9 cellular contexts compared by ENCODE assay signal in genomic region chr15:27894645-27895044, GRCh38.
"Had no signal": no experiment of that assay in that cellular context is flagged by ENCODE, and none has a peak within 500 bp of the region (broad histone marks: within the 10 kb centered on the region; RNA-seq: fewer than 3 reads in every experiment).

No MANE protein-coding gene starts in this region.

- H3K27ac ChIP-seq: GM23248, HL-60 had no signal

- DNase-seq: GM23248, GOT3, H7, HFFc6, IMR-90, KBM-7 had no signal

- H3K9ac ChIP-seq: GM23248 had no signal

- ATAC-seq: HCT116 had no signal

- H3K4me1 ChIP-seq: HAP-1 had no signal

- H3K9me3 ChIP-seq: HAP-1 had no signal

- H2AFZ ChIP-seq: GM23248 had no signal

- H3K36me3 ChIP-seq: HAP-1 had no signal

- H3K4me3 ChIP-seq: GM23248, HAP-1 had no signal
